ENCODE assay signal across 25 cellular contexts in the genomic region with DNA sequence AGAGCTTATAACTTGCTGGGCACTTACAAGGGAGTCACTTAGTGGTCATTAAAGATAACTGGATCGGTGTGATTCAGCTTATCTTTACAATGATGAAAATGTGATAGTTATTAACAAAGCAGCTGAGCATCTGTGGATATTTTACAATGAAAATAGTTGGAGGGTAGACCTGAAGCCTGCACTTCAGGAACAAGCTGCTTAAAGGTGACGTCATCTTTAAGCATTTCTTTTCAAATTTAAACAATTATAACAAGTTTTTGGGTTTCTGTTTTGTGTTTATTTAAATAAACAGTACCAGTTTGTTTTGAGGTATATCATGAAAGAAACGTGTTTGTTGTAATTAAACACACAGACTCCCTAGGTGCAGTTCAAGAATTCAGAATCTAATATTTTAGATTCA.
DNase-seq lines count a peak whose midpoint lies in the region; ATAC-seq, FAIRE-seq and TF ChIP-seq lines count a peak whose summit lies in the region.
"Had no signal": no experiment of that assay in that cellular context is flagged by ENCODE, and none has a peak within 500 bp of the region (broad histone marks: within the 10 kb centered on the region; RNA-seq: fewer than 3 reads in every experiment).

No MANE protein-coding gene starts in this region.

- 0% methylated on average over 3 of the region's 3 CpGs for WGBS in K562 (ENCODE audit: insufficient coverage, low coverage, missing lambda C conversion rate)

- H3K79me2 ChIP-seq in GM23338 (replicated peaks; ENCODE audit: insufficient read depth) (no peaks in the 10 kb centered on the region), K562 (ENCODE audit: control insufficient read depth, insufficient read depth, low read length) (no peaks in the 10 kb centered on the region)

- peaks cover 17% of the 10 kb centered on the region; the same call in 2 of the 3 replicates for H3K36me3 Mint-ChIP-seq in GM23338 (ENCODE audit: low read depth)
- H3K36me3 Mint-ChIP-seq: CD14-positive monocyte; CD4-positive, alpha-beta memory T cell; CD4-positive, CD25-positive, alpha-beta regulatory T cell; CD8-positive, alpha-beta memory T cell had no signal

- H3K9ac ChIP-seq in K562 (ENCODE audit: insufficient read depth in 1 of 2, low read depth in 2 of 2, low read length in 2 of 2), result no peak overlapping the region
- H3K9ac ChIP-seq: BLaER1 had no signal

- TF ChIP-seq CTCF in GM23338 (conservative IDR thresholded peaks at IDR 0.05; ENCODE audit: low read depth in 2 of 2) (no peak), HEK293 (tag by site-specific recombination; IDR thresholded peaks at IDR 0.05) (no peak), K562 (IDR thresholded peaks at IDR 0.05 in 2 of 3, conservative IDR thresholded peaks at IDR 0.05 in 1 of 3; ENCODE audit: insufficient read depth in 2 of 3, low read depth in 1 of 3, low read length in 3 of 3) (no peak)

- H3K4me3 Mint-ChIP-seq in GM23338, result no peak overlapping the region
- H3K4me3 Mint-ChIP-seq: CD14-positive monocyte; CD4-positive, alpha-beta memory T cell; CD4-positive, CD25-positive, alpha-beta regulatory T cell; CD8-positive, alpha-beta memory T cell had no signal

- H3K9me3 Mint-ChIP-seq in GM23338, result peaks cover 20% of the 10 kb centered on the region; the same call in 2 of the 3 replicates

- no peak overlapping the region for H3K4me3 ChIP-seq in GM23338
- H3K4me3 ChIP-seq in HEK293 (ENCODE audit: low read depth, low read length), result no peak overlapping the region
- H3K4me3 ChIP-seq in K562, result no peak overlapping the region
- H3K4me3 ChIP-seq in MG63, result no peak overlapping the region
- H3K4me3 ChIP-seq: BLaER1 had no signal

- CTCF ChIA-PET in HEK293 (lab: Yijun Ruan, JAX) (interaction anchor here (0.7 to 0.9 kb wide), 2 partner anchors 10 to 14 kb away, joined by 3 read pairs; no protein-coding TSS in a partner anchor), K562 (lab: Yijun Ruan, JAX; ENCODE audit: low intra/inter-chr PET ratio) (no interaction called here)

- H3K9me3 ChIP-seq in HEK293 (ENCODE audit: control insufficient read depth, insufficient read depth, low read depth, low read length) (no peaks in the 10 kb centered on the region), K562 (replicated peaks; ENCODE audit: control insufficient read depth, insufficient read depth, low read depth, low read length) (no peaks in the 10 kb centered on the region), MG63 (no peaks in the 10 kb centered on the region)
- H3K9me3 ChIP-seq: BE2C had no signal

- H3K9me2 ChIP-seq in GM23338 (ENCODE audit: insufficient read depth), result peaks cover 3% of the 10 kb centered on the region; the same call in 1 of the 2 replicates

- H3K27ac ChIP-seq in GM23338 (ENCODE audit: low read depth) (no peak overlapping the region), HEK293 (ENCODE audit: extremely low read depth, low read depth, low read length) (no peak overlapping the region), K562 (ENCODE audit: extremely low read depth, low read depth, low read length) (no peak overlapping the region)
- H3K27ac ChIP-seq: BLaER1 had no signal

- intact Hi-C loops in K562 (cut with micrococcal nuclease), result no loop called here

- no peak for FAIRE-seq in K562 (lab: Jason Lieb, UNC)
- FAIRE-seq: A204.1, GM12891, GM19239 had no signal

- H3K36me3 ChIP-seq in GM23338 (ENCODE audit: insufficient read depth) (no peaks in the 10 kb centered on the region), HEK293 (ENCODE audit: control insufficient read depth in 2 of 2, insufficient read depth in 1 of 2, low read length in 2 of 2) (no peaks in the 10 kb centered on the region), K562 (ENCODE audit: control insufficient read depth, insufficient read depth, low read length) (no peaks in the 10 kb centered on the region), MG63 (no peaks in the 10 kb centered on the region)
- H3K36me3 ChIP-seq: BE2C, BLaER1 had no signal

- no peak for TF ChIP-seq RAD21 in K562 (CRISPR knock-in tag; conservative IDR thresholded peaks at IDR 0.05 in 1 of 2, IDR thresholded peaks at IDR 0.05 in 1 of 2)

- H3K27me3 ChIP-seq in GM23338 (ENCODE audit: insufficient read depth) (no peaks in the 10 kb centered on the region), K562 (ENCODE audit: control insufficient read depth in 2 of 2, insufficient read depth in 2 of 2, low read length in 2 of 2) (no peaks in the 10 kb centered on the region), MG63 (no peaks in the 10 kb centered on the region)
- H3K27me3 ChIP-seq: BE2C, BLaER1 had no signal

- H2AFZ ChIP-seq in GM23338 (peak overlapping the region; percentile 11; the same call in 1 of the 2 replicates), K562 (ENCODE audit: low read depth, low read length) (no peak overlapping the region)

- H3K4me1 ChIP-seq in GM23338 (ENCODE audit: insufficient read depth), result no peaks in the 10 kb centered on the region
- H3K4me1 ChIP-seq in HEK293 (ENCODE audit: control insufficient read depth, insufficient read depth, low read length), result no peaks in the 10 kb centered on the region
- H3K4me1 ChIP-seq in K562 (replicated peaks in 1 of 2; ENCODE audit: control insufficient read depth in 2 of 2, insufficient read depth in 2 of 2, low read length in 2 of 2), result no peaks in the 10 kb centered on the region
- H3K4me1 ChIP-seq: BE2C had no signal

- H3K9me1 ChIP-seq in K562 (ENCODE audit: control insufficient read depth, insufficient read depth, low read length), result no peaks in the 10 kb centered on the region

- DNase-seq in GM23338 (ENCODE audit: low spot score) (no peak), K562 (ENCODE audit: extremely low read depth in 1 of 4, low spot score in 3 of 4) (no peak), MG63 (no peak)
- DNase-seq in activated CD8-positive, alpha-beta memory T cell treated with anti-CD3 and anti-CD28 coated beads, Interleukin-2, amount 50 U/mL, for 4 hours, result no peak
- DNase-seq: 8988T; ACHN; BE2C; C1 segment of cervical spinal cord; CD4-positive, alpha-beta memory T cell; CD4-positive, CD25-positive, alpha-beta regulatory T cell; CD8-positive, alpha-beta memory T cell; COR-L47; DMS 273 treated with DMSO at 0.1 percent for 48 hours; DMS153; DMS53; DMS79; DND-41; EL; GDM1 had no signal

- in situ Hi-C loops in K562 (cut with MboI), result no loop called here

- POLR2A ChIA-PET in HEK293 (lab: Yijun Ruan, JAX) (no interaction called here), K562 (lab: Yijun Ruan, JAX) (interaction anchor here (1.6 kb wide), 1 partner anchor 10 kb away, joined by 4 read pairs; no protein-coding TSS in a partner anchor)

- H3K4me1 Mint-ChIP-seq in GM23338, result peaks cover 3% of the 10 kb centered on the region; the same call in 1 of the 3 replicates
- H3K4me1 Mint-ChIP-seq: CD14-positive monocyte; CD4-positive, alpha-beta memory T cell; CD8-positive, alpha-beta memory T cell had no signal

- no peaks in the 10 kb centered on the region for H3K27me3 Mint-ChIP-seq in GM23338 (ENCODE audit: insufficient read depth, low read depth, poor library complexity)
- H3K27me3 Mint-ChIP-seq: CD4-positive, alpha-beta memory T cell; CD4-positive, CD25-positive, alpha-beta regulatory T cell had no signal

- no TSS peak for BruUV-seq in K562 (replicated peaks; lab: Mats Ljungman, UMichigan)

- no peak overlapping the region for H3K27ac Mint-ChIP-seq in GM23338
- H3K27ac Mint-ChIP-seq: CD14-positive monocyte; CD4-positive, alpha-beta memory T cell; CD4-positive, CD25-positive, alpha-beta regulatory T cell; CD8-positive, alpha-beta memory T cell had no signal

- H4K20me1 ChIP-seq in GM23338 (replicated peaks; ENCODE audit: insufficient read depth) (no peaks in the 10 kb centered on the region), K562 (replicated peaks; ENCODE audit: control insufficient read depth, insufficient read depth, low read length) (no peaks in the 10 kb centered on the region)
- H4K20me1 ChIP-seq: BLaER1 had no signal

- no peaks in the 10 kb centered on the region for H3F3A ChIP-seq in GM23338 (replicated peaks; ENCODE audit: low read depth)

- H3K4me2 ChIP-seq in GM23338 (no peak overlapping the region), K562 (ENCODE audit: insufficient read depth, low read length) (no peak overlapping the region)
- H3K4me2 ChIP-seq: BLaER1 had no signal

- TF ChIP-seq EP300 in K562 (IDR thresholded peaks at IDR 0.05; ENCODE audit: low read length), result no peak

- no peak for TF ChIP-seq POLR2A in K562 (conservative IDR thresholded peaks at IDR 0.05)

- no peak for ATAC-seq in GM23338
- ATAC-seq in K562, result no peak

TF ChIP-seq in GM23338, 12 proteins besides CTCF, POLR2A, EP300 and RAD21 (continues in another document):
- TF ChIP-seq NANOG (IDR thresholded peaks at IDR 0.05; ENCODE audit: borderline replicate concordance), result no peak
- TF ChIP-seq, protein P1, sequence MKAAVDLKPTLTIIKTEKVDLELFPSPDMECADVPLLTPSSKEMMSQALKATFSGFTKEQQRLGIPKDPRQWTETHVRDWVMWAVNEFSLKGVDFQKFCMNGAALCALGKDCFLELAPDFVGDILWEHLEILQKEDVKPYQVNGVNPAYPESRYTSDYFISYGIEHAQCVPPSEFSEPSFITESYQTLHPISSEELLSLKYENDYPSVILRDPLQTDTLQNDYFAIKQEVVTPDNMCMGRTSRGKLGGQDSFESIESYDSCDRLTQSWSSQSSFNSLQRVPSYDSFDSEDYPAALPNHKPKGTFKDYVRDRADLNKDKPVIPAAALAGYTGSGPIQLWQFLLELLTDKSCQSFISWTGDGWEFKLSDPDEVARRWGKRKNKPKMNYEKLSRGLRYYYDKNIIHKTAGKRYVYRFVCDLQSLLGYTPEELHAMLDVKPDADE (IDR thresholded peaks at IDR 0.05), result no peak

TF ChIP-seq in HEK293, 187 proteins besides CTCF, POLR2A, EP300 and RAD21 (continues in another document):
- TF ChIP-seq FEZF1 (tag by site-specific recombination; IDR thresholded peaks at IDR 0.05) (no peak), TCF7L2 (IDR thresholded peaks at IDR 0.05; ENCODE audit: borderline replicate concordance, low read depth, low read length) (no peak)

TF ChIP-seq in K562, 482 proteins besides CTCF, POLR2A, EP300 and RAD21:
- TF ChIP-seq ATF7 (IDR thresholded peaks at IDR 0.05), result peak; percentile 52; the same call in 1 of the 2 replicates
- TF ChIP-seq, protein P2, sequence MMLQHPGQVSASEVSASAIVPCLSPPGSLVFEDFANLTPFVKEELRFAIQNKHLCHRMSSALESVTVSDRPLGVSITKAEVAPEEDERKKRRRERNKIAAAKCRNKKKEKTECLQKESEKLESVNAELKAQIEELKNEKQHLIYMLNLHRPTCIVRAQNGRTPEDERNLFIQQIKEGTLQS (IDR thresholded peaks at IDR 0.05), result peak; percentile 64
- TF ChIP-seq, protein P2 (CRISPR knock-in tag; conservative IDR thresholded peaks at IDR 0.05), result no peak
- no peak for TF ChIP-seq ZNF644 (tag; IDR thresholded peaks at IDR 0.05; ENCODE audit: low read depth)
- TF ChIP-seq JUND (IDR thresholded peaks at IDR 0.05; ENCODE audit: borderline replicate concordance, low read depth, low read length), result no peak
- peak; percentile 25; the same call in 1 of the 3 replicates for TF ChIP-seq JUND (tag; IDR thresholded peaks at IDR 0.05; ENCODE audit: borderline replicate concordance, low read depth, low read length)
- no peak for TF ChIP-seq ERF (CRISPR knock-in tag; IDR thresholded peaks at IDR 0.05)
